In genomic region chr5:132867046-132867451, GRCh38 we compare ENCODE assay signal across 8 cellular contexts. TPM values are rescaled to one million over a fixed set of nuclear protein-coding genes. Genes with fewer than 3 reads are reported as not detected.
DNase-seq lines count a peak whose midpoint lies in the region; ATAC-seq and TF ChIP-seq lines count a peak whose summit lies in the region.

No MANE protein-coding gene starts in this region.

- H3K36me3 ChIP-seq in mammary epithelial cell (ENCODE audit: insufficient read depth, low read length) = peaks cover 13% of the 10 kb centered on the region
- peaks cover 20 to 28% of the 10 kb centered on the region in 2 donors for H3K36me3 ChIP-seq in muscle layer of duodenum (ENCODE audit: control insufficient read depth in 1 of 2, insufficient read depth in 2 of 2, low read length in 2 of 2)

- H3K27me3 ChIP-seq in mammary epithelial cell (ENCODE audit: insufficient read depth, low read length) (no peaks in the 10 kb centered on the region), muscle layer of duodenum (ENCODE audit: low read depth, low read length) (no peaks in the 10 kb centered on the region)

- H3K9ac ChIP-seq in mammary epithelial cell (ENCODE audit: insufficient read depth, low read length) = peak overlapping the region; percentile 94

- peak overlapping the region; percentile 91 for H2AFZ ChIP-seq in mammary epithelial cell (ENCODE audit: low read depth, low read length)

- intact Hi-C loops in mammary epithelial cell (cut with micrococcal nuclease) = loop anchor here (5.0 kb wide), 1 partner anchor 130 kb away; the partner anchor contains the start of gene KIF3A

- dilution Hi-C loops in mammary epithelial cell (cut with HindIII; ENCODE audit: low sequenced_read_pairs) = no loop called here

- CTCF ChIA-PET in mammary epithelial cell (lab: Charles Lee; ENCODE audit: low non-redundant PET) = no interaction called here

- H3K4me3 ChIP-seq in mammary epithelial cell (replicated peaks in 1 of 3; ENCODE audit: insufficient read depth in 1 of 3, low read depth in 2 of 3, low read length in 3 of 3) (peak overlapping the region; percentile 71 to 90 (median 88)), muscle layer of duodenum (ENCODE audit: low read depth in 1 of 2, low read length in 2 of 2) (peak overlapping the region; percentile 89 to 96)

- BruUV-seq in mammary epithelial cell (replicated peaks; lab: Mats Ljungman, UMichigan) = TSS peak; percentile 69

- H3K27ac ChIP-seq in mammary epithelial cell (ENCODE audit: insufficient read depth, low read depth, low read length) (peak overlapping the region; percentile 77), muscle layer of duodenum (ENCODE audit: low read length) (peak overlapping the region; percentile 94)

- WGBS in mammary epithelial cell (ENCODE audit: low coverage, missing lambda C conversion rate) = 2% methylated on average over 13 of the region's 13 CpGs

- DNase-seq in mammary epithelial cell (no peak), NCI-H1694 (lab: John Stamatoyannopoulos, UW) (no peak)
- no peak for DNase-seq in stimulated activated naive CD4-positive, alpha-beta T cell (lab: John Stamatoyannopoulos, UW)

- H3K9me3 ChIP-seq in mammary epithelial cell (replicated peaks; ENCODE audit: insufficient read depth, low read length) (no peaks in the 10 kb centered on the region), muscle layer of duodenum (ENCODE audit: control insufficient read depth in 1 of 2, low read length in 2 of 2) (no peaks in the 10 kb centered on the region)

- no peaks in the 10 kb centered on the region for H4K20me1 ChIP-seq in mammary epithelial cell (ENCODE audit: insufficient read depth, low read length)

- H3K4me1 ChIP-seq in mammary epithelial cell (ENCODE audit: insufficient read depth, low read length) = no peaks in the 10 kb centered on the region
- peaks cover 5 to 12% of the 10 kb centered on the region in 2 donors for H3K4me1 ChIP-seq in muscle layer of duodenum (ENCODE audit: control insufficient read depth in 1 of 2, insufficient read depth in 2 of 2, low read length in 2 of 2)

- ATAC-seq in GM19023 (IDR thresholded peaks at IDR 0.05; ENCODE audit: unreplicated experiment) (peak; percentile 11), HG03460 (IDR thresholded peaks at IDR 0.05; ENCODE audit: unreplicated experiment) (peak; percentile 16), GM21737 (IDR thresholded peaks at IDR 0.05; ENCODE audit: unreplicated experiment) (no peak), HG03520 (IDR thresholded peaks at IDR 0.05; ENCODE audit: unreplicated experiment) (no peak)

- H3K4me2 ChIP-seq in mammary epithelial cell (ENCODE audit: insufficient read depth, low read depth, low read length) = peak overlapping the region; percentile 91

- no peak for TF ChIP-seq CTCF in mammary epithelial cell (conservative IDR thresholded peaks at IDR 0.05 in 1 of 2, IDR thresholded peaks at IDR 0.05 in 1 of 2; ENCODE audit: extremely low read depth in 1 of 2, insufficient read depth in 1 of 2, low read depth in 1 of 2, low read length in 2 of 2)

- in situ Hi-C loops in mammary epithelial cell (cut with MboI; ENCODE audit: low sequenced_read_pairs in 2 of 2) = loop anchor here in 1 of 2 donors (5.0 kb wide), 1 partner anchor 35 kb away; the partner anchor contains the start of gene SHROOM1

- H3K79me2 ChIP-seq in mammary epithelial cell (ENCODE audit: insufficient read depth, low read length) = peaks cover 25% of the 10 kb centered on the region

RNA-seq across cellular contexts. Expression of gene UQCRQ, which starts 0.6 kb away (rescaled TPM):
- 100 to 1,000 TPM in 1 of 2 donors, 10 to 100 TPM in 1; 45.3 to 461 TPM for total RNA-seq in mammary epithelial cell
- polyA plus RNA-seq in mammary epithelial cell = 192 TPM
- 19.3 TPM for polyA minus RNA-seq in mammary epithelial cell

RNA-seq across cellular contexts. Expression of gene GDF9, which starts 0.8 kb away (rescaled TPM):
- under 1 TPM; 0.50 to 0.66 TPM for total RNA-seq in mammary epithelial cell
- 0.25 TPM for polyA plus RNA-seq in mammary epithelial cell
- not detected for polyA minus RNA-seq in mammary epithelial cell

RNA-seq across cellular contexts. Expression of gene LEAP2, which starts 6.4 kb away (rescaled TPM):
- under 1 TPM; 0.17 to 0.80 TPM for total RNA-seq in mammary epithelial cell
- polyA plus RNA-seq in mammary epithelial cell = 0.41 TPM
- polyA minus RNA-seq in mammary epithelial cell = not detected

RNA-seq across cellular contexts. Expression of gene SHROOM1, which starts 36.6 kb away (rescaled TPM):
- total RNA-seq in mammary epithelial cell = 10 to 100 TPM in 1 of 2 donors, 1 to 10 TPM in 1; 4.7 to 13.0 TPM
- polyA plus RNA-seq in mammary epithelial cell = 5.7 TPM
- polyA minus RNA-seq in mammary epithelial cell = 0.31 TPM

RNA-seq across cellular contexts. Expression of gene SOWAHA, which starts 53.9 kb away (rescaled TPM):
- total RNA-seq in mammary epithelial cell = not detected
- 0.07 TPM for polyA plus RNA-seq in mammary epithelial cell
- not detected for polyA minus RNA-seq in mammary epithelial cell

Comparison
In these comparisons a context has a peak if more than half of its experiments do, and no peak if none do; other contexts are left out.
1. ATAC-seq: peak in GM19023 (single experiment) and HG03460 (single experiment); none in GM21737 (single experiment) and HG03520 (single experiment).